In the genomic region with DNA sequence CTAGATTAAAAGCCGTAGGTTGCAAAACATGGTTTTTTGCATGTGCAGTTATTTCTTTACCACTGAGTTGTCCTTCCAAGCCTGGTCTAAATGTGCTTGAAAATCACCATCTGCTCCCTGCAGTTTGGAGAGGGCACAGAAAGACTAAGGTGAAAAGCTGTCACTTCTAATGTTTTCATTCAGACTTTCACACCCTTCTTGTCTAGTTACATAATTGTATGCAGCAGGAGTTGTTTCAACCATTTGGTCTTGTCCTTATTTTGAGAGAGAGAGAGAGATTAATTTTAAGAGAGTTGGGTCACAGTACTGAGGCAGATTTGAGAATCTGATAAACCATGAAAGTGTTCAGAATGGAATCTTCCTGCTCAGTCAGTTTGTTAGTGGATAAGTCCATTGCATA, we compare ENCODE assay signal across 20 cellular contexts.
DNase-seq lines count a peak whose midpoint lies in the region; ATAC-seq, FAIRE-seq and TF ChIP-seq lines count a peak whose summit lies in the region.
"Had no signal": no experiment of that assay in that cellular context is flagged by ENCODE, and none has a peak within 500 bp of the region (broad histone marks: within the 10 kb centered on the region; RNA-seq: fewer than 3 reads in every experiment).

No MANE protein-coding gene starts in this region.

- FAIRE-seq in K562 (lab: Jason Lieb, UNC), result peak; percentile 32
- FAIRE-seq: A204.1, D721Med had no signal

- H3K27me3 ChIP-seq in K562 (ENCODE audit: control insufficient read depth in 2 of 2, insufficient read depth in 2 of 2, low read length in 2 of 2) (no peaks in the 10 kb centered on the region), hepatocyte (no peaks in the 10 kb centered on the region)

- H3K27ac ChIP-seq in HEK293 (ENCODE audit: extremely low read depth, low read depth, low read length) (no peak overlapping the region), K562 (ENCODE audit: extremely low read depth, low read depth, low read length) (no peak overlapping the region), hepatocyte (no peak overlapping the region)

- H3K9me2 ChIP-seq in hepatocyte (replicated peaks; ENCODE audit: insufficient read depth), result no peaks in the 10 kb centered on the region

- in situ Hi-C loops in K562 (cut with MboI), result no loop called here

- peaks cover 18% of the 10 kb centered on the region for H4K20me1 ChIP-seq in K562 (replicated peaks; ENCODE audit: control insufficient read depth, insufficient read depth, low read length)
- H4K20me1 ChIP-seq in hepatocyte (ENCODE audit: insufficient read depth, poor library complexity, severe bottlenecking), result peaks cover 87% of the 10 kb centered on the region

- no peak for DNase-seq in T-helper 1 cell
- DNase-seq in K562 (ENCODE audit: extremely low read depth in 1 of 4, low spot score in 3 of 4), result no peak
- DNase-seq in glutamatergic neuron, result no peak
- DNase-seq in hepatocyte (ENCODE audit: low spot score), result no peak
- DNase-seq in T-helper 2 cell treated with Interferon-gamma antibody and Interleukin-4, amounts not matched to agents 5 μg/mL and 100 μg/mL, for 36 hours (ENCODE audit: low spot score), result no peak
- no peak for DNase-seq in activated CD8-positive, alpha-beta T cell treated with anti-CD3 and anti-CD28 coated beads, Interleukin-2, amount 10 ng/mL, durations not matched to agents 7 days and 5 days
- DNase-seq: DMS79; IMR-90; NCI-H1105 treated with DMSO at 0.1 percent for 48 hours; NCI-H2081 treated with DMSO at 0.1 percent for 48 hours; NCI-H774; NK-92 treated with Interleukin-12 subunit alpha and Interleukin-12 subunit beta, amount 100 ng/mL, for 24 hours; SIG-M5 had no signal

- peaks cover 6% of the 10 kb centered on the region for H3K36me3 Mint-ChIP-seq in T-helper 1 cell treated with Interleukin-12 subunit alpha and Interleukin-12 subunit beta and Interleukin-4 antibody, amounts not matched to agents 30 μg/mL and 1 μg/mL, for 36 hours (ENCODE audit: low read depth)
- H3K36me3 Mint-ChIP-seq in glutamatergic neuron (ENCODE audit: unreplicated experiment), result peaks cover 7% of the 10 kb centered on the region
- H3K36me3 Mint-ChIP-seq in T-helper 2 cell treated with Interferon-gamma antibody and Interleukin-4, amounts not matched to agents 5 μg/mL and 100 μg/mL, for 36 hours (ENCODE audit: low read depth), result no peaks in the 10 kb centered on the region
- H3K36me3 Mint-ChIP-seq in activated CD8-positive, alpha-beta T cell treated with anti-CD3 and anti-CD28 coated beads, Interleukin-2, amount 10 ng/mL, durations not matched to agents 7 days and 5 days (ENCODE audit: low read depth), result peaks cover 2% of the 10 kb centered on the region
- H3K36me3 Mint-ChIP-seq: CD14-positive monocyte had no signal

- no peaks in the 10 kb centered on the region for H3K27me3 Mint-ChIP-seq in T-helper 1 cell treated with Interleukin-12 subunit alpha and Interleukin-12 subunit beta and Interleukin-4 antibody, amounts not matched to agents 30 μg/mL and 1 μg/mL, for 36 hours (ENCODE audit: low read depth)
- peaks cover 7% of the 10 kb centered on the region for H3K27me3 Mint-ChIP-seq in glutamatergic neuron (ENCODE audit: unreplicated experiment)
- H3K27me3 Mint-ChIP-seq in T-helper 2 cell treated with Interferon-gamma antibody and Interleukin-4, amounts not matched to agents 5 μg/mL and 100 μg/mL, for 36 hours (ENCODE audit: low read depth), result no peaks in the 10 kb centered on the region
- H3K27me3 Mint-ChIP-seq in activated CD8-positive, alpha-beta T cell treated with anti-CD3 and anti-CD28 coated beads, Interleukin-2, amount 10 ng/mL, durations not matched to agents 7 days and 5 days (ENCODE audit: low read depth), result no peaks in the 10 kb centered on the region
- H3K27me3 Mint-ChIP-seq: B cell had no signal

- CTCF ChIA-PET in HEK293 (lab: Yijun Ruan, JAX), result no interaction called here
- CTCF ChIA-PET in K562 (lab: Yijun Ruan, JAX; ENCODE audit: low intra/inter-chr PET ratio), result no interaction called here
- CTCF ChIA-PET in activated CD8-positive, alpha-beta T cell treated with anti-CD3 and anti-CD28 coated beads, Interleukin-2, amount 10 ng/mL, durations not matched to agents 7 days and 5 days (lab: Charles Lee), result no interaction called here

- no peak overlapping the region for H3K4me2 ChIP-seq in K562 (ENCODE audit: insufficient read depth, low read length)
- no peak overlapping the region for H3K4me2 ChIP-seq in hepatocyte

- H3K36me3 ChIP-seq in HEK293 (ENCODE audit: control insufficient read depth in 2 of 2, insufficient read depth in 1 of 2, low read length in 2 of 2) (no peaks in the 10 kb centered on the region), K562 (ENCODE audit: control insufficient read depth, insufficient read depth, low read length) (no peaks in the 10 kb centered on the region; the same call in 2 of the 3 replicates), hepatocyte (replicated peaks; ENCODE audit: insufficient read depth, low read depth) (no peaks in the 10 kb centered on the region)

- no peak overlapping the region for H3K9ac ChIP-seq in K562 (ENCODE audit: insufficient read depth in 1 of 2, low read depth in 2 of 2, low read length in 2 of 2)

- H3K4me3 ChIP-seq in HEK293 (ENCODE audit: low read depth, low read length) (no peak overlapping the region), K562 (no peak overlapping the region), hepatocyte (no peak overlapping the region)

- no peaks in the 10 kb centered on the region for H3K9me3 Mint-ChIP-seq in T-helper 1 cell treated with Interleukin-12 subunit alpha and Interleukin-12 subunit beta and Interleukin-4 antibody, amounts not matched to agents 30 μg/mL and 1 μg/mL, for 36 hours
- H3K9me3 Mint-ChIP-seq in glutamatergic neuron (ENCODE audit: unreplicated experiment), result peaks cover 18% of the 10 kb centered on the region
- H3K9me3 Mint-ChIP-seq in T-helper 2 cell treated with Interferon-gamma antibody and Interleukin-4, amounts not matched to agents 5 μg/mL and 100 μg/mL, for 36 hours, result no peaks in the 10 kb centered on the region
- no peaks in the 10 kb centered on the region for H3K9me3 Mint-ChIP-seq in activated CD8-positive, alpha-beta T cell treated with anti-CD3 and anti-CD28 coated beads, Interleukin-2, amount 10 ng/mL, durations not matched to agents 7 days and 5 days (ENCODE audit: insufficient read depth)
- H3K9me3 Mint-ChIP-seq: CD14-positive monocyte had no signal

- POLR2A ChIA-PET in HEK293 (lab: Yijun Ruan, JAX) (no interaction called here), K562 (lab: Yijun Ruan, JAX) (no interaction called here)
- POLR2A ChIA-PET in activated CD8-positive, alpha-beta T cell treated with anti-CD3 and anti-CD28 coated beads, Interleukin-2, amount 10 ng/mL, durations not matched to agents 7 days and 5 days (lab: Charles Lee), result no interaction called here

- TF ChIP-seq EP300 in K562 (IDR thresholded peaks at IDR 0.05; ENCODE audit: low read length), result no peak

- BruUV-seq in K562 (replicated peaks; lab: Mats Ljungman, UMichigan), result no TSS peak

- no peak for TF ChIP-seq RAD21 in K562 (CRISPR knock-in tag; conservative IDR thresholded peaks at IDR 0.05 in 1 of 2, IDR thresholded peaks at IDR 0.05 in 1 of 2)

- peaks cover 41% of the 10 kb centered on the region for H3K4me1 Mint-ChIP-seq in T-helper 1 cell treated with Interleukin-12 subunit alpha and Interleukin-12 subunit beta and Interleukin-4 antibody, amounts not matched to agents 30 μg/mL and 1 μg/mL, for 36 hours (ENCODE audit: low read depth)
- H3K4me1 Mint-ChIP-seq in glutamatergic neuron (ENCODE audit: low read depth, unreplicated experiment), result peaks cover 40% of the 10 kb centered on the region
- H3K4me1 Mint-ChIP-seq in T-helper 2 cell treated with Interferon-gamma antibody and Interleukin-4, amounts not matched to agents 5 μg/mL and 100 μg/mL, for 36 hours (ENCODE audit: low read depth), result peaks cover 44% of the 10 kb centered on the region
- peaks cover 30% of the 10 kb centered on the region for H3K4me1 Mint-ChIP-seq in activated CD8-positive, alpha-beta T cell treated with anti-CD3 and anti-CD28 coated beads, Interleukin-2, amount 10 ng/mL, durations not matched to agents 7 days and 5 days (ENCODE audit: low read depth)

- no peak for TF ChIP-seq CTCF in HEK293 (tag by site-specific recombination; IDR thresholded peaks at IDR 0.05)
- TF ChIP-seq CTCF in K562 (IDR thresholded peaks at IDR 0.05 in 2 of 3, conservative IDR thresholded peaks at IDR 0.05 in 1 of 3; ENCODE audit: insufficient read depth in 2 of 3, low read depth in 1 of 3, low read length in 3 of 3), result no peak
- TF ChIP-seq CTCF in glutamatergic neuron (IDR thresholded peaks at IDR 0.05; ENCODE audit: partially characterized antibody, unreplicated experiment), result no peak
- TF ChIP-seq CTCF in hepatocyte (IDR thresholded peaks at IDR 0.05; ENCODE audit: poor library complexity), result no peak

- 65% methylated on average over 1 of the region's 1 CpG for WGBS in K562 (ENCODE audit: insufficient coverage, low coverage, missing lambda C conversion rate)
- WGBS in hepatocyte (ENCODE audit: low lambda C conversion rate, missing lambda C conversion rate), result 91% methylated on average over 1 of the region's 1 CpG

- H3K9me1 ChIP-seq in K562 (ENCODE audit: control insufficient read depth, insufficient read depth, low read length), result no peaks in the 10 kb centered on the region

- no peaks in the 10 kb centered on the region for H3K9me3 ChIP-seq in HEK293 (ENCODE audit: control insufficient read depth, insufficient read depth, low read depth, low read length)
- H3K9me3 ChIP-seq in K562 (replicated peaks; ENCODE audit: control insufficient read depth, insufficient read depth, low read depth, low read length), result no peaks in the 10 kb centered on the region
- H3K9me3 ChIP-seq in hepatocyte (ENCODE audit: low read depth), result no peaks in the 10 kb centered on the region

- H3K79me2 ChIP-seq in K562 (ENCODE audit: control insufficient read depth, insufficient read depth, low read length) (peaks cover 90% of the 10 kb centered on the region), hepatocyte (peaks cover 100% of the 10 kb centered on the region)

- H3K4me1 ChIP-seq in HEK293 (ENCODE audit: control insufficient read depth, insufficient read depth, low read length) (no peaks in the 10 kb centered on the region), K562 (replicated peaks in 1 of 2; ENCODE audit: control insufficient read depth in 2 of 2, insufficient read depth in 2 of 2, low read length in 2 of 2) (peaks cover 15 to 22% of the 10 kb centered on the region in 2 experiments; a peak in 4 of 5 replicates), hepatocyte (ENCODE audit: insufficient read depth) (no peaks in the 10 kb centered on the region)

- intact Hi-C loops in K562 (cut with micrococcal nuclease), result loop anchor here (10.0 kb wide), 1 partner anchor 295 kb away; no protein-coding TSS in a partner anchor

- no peak overlapping the region for H3K4me3 Mint-ChIP-seq in T-helper 1 cell treated with Interleukin-12 subunit alpha and Interleukin-12 subunit beta and Interleukin-4 antibody, amounts not matched to agents 30 μg/mL and 1 μg/mL, for 36 hours
- H3K4me3 Mint-ChIP-seq in glutamatergic neuron (ENCODE audit: unreplicated experiment), result no peak overlapping the region
- H3K4me3 Mint-ChIP-seq in T-helper 2 cell treated with Interferon-gamma antibody and Interleukin-4, amounts not matched to agents 5 μg/mL and 100 μg/mL, for 36 hours, result no peak overlapping the region
- H3K4me3 Mint-ChIP-seq in activated CD8-positive, alpha-beta T cell treated with anti-CD3 and anti-CD28 coated beads, Interleukin-2, amount 10 ng/mL, durations not matched to agents 7 days and 5 days, result no peak overlapping the region
- H3K4me3 Mint-ChIP-seq: B cell, CD14-positive monocyte had no signal

- H2AFZ ChIP-seq in K562 (ENCODE audit: low read depth, low read length) (no peak overlapping the region), hepatocyte (no peak overlapping the region)

- H3K27ac Mint-ChIP-seq in T-helper 1 cell treated with Interleukin-12 subunit alpha and Interleukin-12 subunit beta and Interleukin-4 antibody, amounts not matched to agents 30 μg/mL and 1 μg/mL, for 36 hours, result peak overlapping the region; percentile 16
- peak overlapping the region; percentile 10 for H3K27ac Mint-ChIP-seq in glutamatergic neuron (ENCODE audit: unreplicated experiment)
- no peak overlapping the region for H3K27ac Mint-ChIP-seq in T-helper 2 cell treated with Interferon-gamma antibody and Interleukin-4, amounts not matched to agents 5 μg/mL and 100 μg/mL, for 36 hours
- no peak overlapping the region for H3K27ac Mint-ChIP-seq in activated CD8-positive, alpha-beta T cell treated with anti-CD3 and anti-CD28 coated beads, Interleukin-2, amount 10 ng/mL, durations not matched to agents 7 days and 5 days
- H3K27ac Mint-ChIP-seq: B cell, CD14-positive monocyte had no signal

- no peak for TF ChIP-seq POLR2A in K562 (conservative IDR thresholded peaks at IDR 0.05)

- ATAC-seq in K562, result no peak
- no peak for ATAC-seq in activated CD8-positive, alpha-beta T cell treated with anti-CD3 and anti-CD28 coated beads, Interleukin-2, amount 10 ng/mL, durations not matched to agents 7 days and 5 days
- ATAC-seq: Panc1 had no signal

Comparison
In these comparisons a context has a peak if more than half of its experiments do, and no peak if none do; other contexts are left out.
1. H3K27ac Mint-ChIP-seq: peak in T-helper 1 cell treated with Interleukin-12 subunit alpha and Interleukin-12 subunit beta and Interleukin-4 antibody, amounts not matched to agents 30 μg/mL and 1 μg/mL, for 36 hours (single experiment) and glutamatergic neuron (single experiment); none in T-helper 2 cell treated with Interferon-gamma antibody and Interleukin-4, amounts not matched to agents 5 μg/mL and 100 μg/mL, for 36 hours (single experiment) and activated CD8-positive, alpha-beta T cell treated with anti-CD3 and anti-CD28 coated beads, Interleukin-2, amount 10 ng/mL, durations not matched to agents 7 days and 5 days (single experiment).